ENCODE assay signal across 21 cellular contexts in the genomic region with DNA sequence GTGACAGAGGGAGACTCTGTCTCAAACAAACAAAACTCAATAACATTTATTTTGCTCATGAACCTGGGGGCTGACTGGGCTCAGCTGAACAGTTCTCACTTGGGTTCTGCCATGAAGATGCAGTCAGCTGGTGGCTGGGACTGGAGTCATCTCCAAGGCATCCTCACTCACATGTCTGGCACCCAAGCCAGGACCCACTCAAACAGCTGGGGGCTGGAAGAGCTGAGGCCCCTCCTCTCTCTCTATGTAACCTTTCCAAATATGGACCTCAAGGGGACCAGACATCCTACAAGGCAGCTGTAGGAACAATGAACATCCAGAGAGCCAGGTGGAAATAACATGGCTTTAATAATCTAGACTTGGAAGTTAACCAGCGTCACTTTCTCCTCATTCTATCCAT.
"Had no signal": no experiment of that assay in that cellular context is flagged by ENCODE, and none has a peak within 500 bp of the region (broad histone marks: within the 10 kb centered on the region; RNA-seq: fewer than 3 reads in every experiment).

No MANE protein-coding gene starts in this region.

- H3K36me3 ChIP-seq: lower lobe of right lung, neutrophil, right lobe of liver, thoracic aorta, tibial nerve, upper lobe of left lung, uterus had no signal

- H3K27ac ChIP-seq: lower lobe of right lung, neutrophil, parathyroid adenoma, right lobe of liver, thoracic aorta, tibial nerve, upper lobe of left lung, uterus had no signal

- DNase-seq: cortex of kidney; hypothalamus; immature natural killer cell; islet precursor cell; kidney glomerular epithelial cell; left colon; left ventricle myocardium superior; lower lobe of right lung; natural killer cell; right lobe of liver; stimulated activated CD4-positive, alpha-beta T cell treated with anti-CD3 and anti-CD28 coated beads, Interleukin-2, amount 100 ng/mL, for 24 hours; stimulated activated CD4-positive, alpha-beta T cell treated with anti-CD3 and anti-CD28 coated beads, Interleukin-4, amount 100 ng/mL, for 24 hours; stimulated activated naive CD4-positive, alpha-beta T cell treated with Interleukin-2 at 50 U/mL for 16 hours; upper lobe of left lung; uterus had no signal

- H3K9me3 ChIP-seq: lower lobe of right lung, neutrophil, right lobe of liver, thoracic aorta, tibial nerve, upper lobe of left lung, uterus had no signal

- H3K27ac Mint-ChIP-seq: immature natural killer cell; natural killer cell; progenitor cell of endocrine pancreas; stimulated activated effector memory CD8-positive, alpha-beta T cell treated with anti-CD3 and anti-CD28 coated beads, Interleukin-12 subunit alpha, Interleukin-12 subunit beta, amount 100 ng/mL, for 72 hours had no signal

- ATAC-seq: left colon; left ventricle myocardium superior; lower lobe of right lung; natural killer cell; right lobe of liver; stimulated activated effector memory CD8-positive, alpha-beta T cell treated with anti-CD3 and anti-CD28 coated beads, Interleukin-12 subunit alpha, Interleukin-12 subunit beta, amount 100 ng/mL, for 72 hours had no signal

- H3K4me3 ChIP-seq: lower lobe of right lung, right lobe of liver, thoracic aorta, tibial nerve, upper lobe of left lung, uterus had no signal

- H3K4me3 Mint-ChIP-seq: immature natural killer cell; natural killer cell; stimulated activated effector memory CD8-positive, alpha-beta T cell treated with anti-CD3 and anti-CD28 coated beads, Interleukin-12 subunit alpha, Interleukin-12 subunit beta, amount 100 ng/mL, for 72 hours had no signal

- H3K27me3 ChIP-seq: neutrophil, right lobe of liver, tibial nerve, upper lobe of left lung, uterus had no signal

- H3K9me3 Mint-ChIP-seq: immature natural killer cell; natural killer cell; stimulated activated effector memory CD8-positive, alpha-beta T cell treated with anti-CD3 and anti-CD28 coated beads, Interleukin-12 subunit alpha, Interleukin-12 subunit beta, amount 100 ng/mL, for 72 hours had no signal

- H3K9ac ChIP-seq: parathyroid adenoma had no signal

- H3K79me2 ChIP-seq: parathyroid adenoma had no signal

- H3K4me1 Mint-ChIP-seq: immature natural killer cell; natural killer cell; stimulated activated effector memory CD8-positive, alpha-beta T cell treated with anti-CD3 and anti-CD28 coated beads, Interleukin-12 subunit alpha, Interleukin-12 subunit beta, amount 100 ng/mL, for 72 hours had no signal

- H2AFZ ChIP-seq: parathyroid adenoma had no signal

- H3K4me1 ChIP-seq: lower lobe of right lung, parathyroid adenoma, right lobe of liver, tibial nerve, upper lobe of left lung, uterus had no signal
